In genomic region chr4:153375303-153375702, GRCh38 we compare ENCODE assay signal across 19 cellular contexts. TPM values are rescaled to one million over a fixed set of nuclear protein-coding genes. Genes with fewer than 3 reads are reported as not detected.
A peak's percentile ranks its signal among the peaks of the same experiment; 100 is the strongest.
DNase-seq lines count a peak whose midpoint lies in the region; ATAC-seq, FAIRE-seq and TF ChIP-seq lines count a peak whose summit lies in the region.
"Had no signal": no experiment of that assay in that cellular context is flagged by ENCODE, and none has a peak within 500 bp of the region (broad histone marks: within the 10 kb centered on the region; RNA-seq: fewer than 3 reads in every experiment).

No MANE protein-coding gene starts in this region.

- no peak overlapping the region for H2BK15ac ChIP-seq in mesenchymal stem cell (ENCODE audit: low read depth, poor library complexity, severe bottlenecking)

- H2BK120ac ChIP-seq in mesenchymal stem cell (ENCODE audit: low read depth, low read length): no peak overlapping the region

- H3K4me1 Mint-ChIP-seq in Caco-2 (ENCODE audit: low read depth, unreplicated experiment): no peaks in the 10 kb centered on the region
- H3K4me1 Mint-ChIP-seq in stimulated activated naive B cell treated with anti-CD40 and anti-IgM and Interleukin-4, amounts not matched to agents 10 μg/mL and 1 μg/mL and 100 μg/mL, for 72 hours: peaks cover 3 to 13% of the 10 kb centered on the region in 2 donors
- H3K4me1 Mint-ChIP-seq: H9 had no signal

- H3K9me2 ChIP-seq in Karpas-422 (replicated peaks; ENCODE audit: insufficient read depth, low read length): no peaks in the 10 kb centered on the region

- no peak overlapping the region for H3K14ac ChIP-seq in mesenchymal stem cell (ENCODE audit: low read length in 2 of 2)

- peak; percentile 60 for FAIRE-seq in K562 (lab: Jason Lieb, UNC)
- FAIRE-seq: GM12878, GM19239, H1 had no signal

- no peak overlapping the region for H3K4ac ChIP-seq in mesenchymal stem cell (ENCODE audit: low read depth in 1 of 2, low read length in 2 of 2)

- intact Hi-C loops in Caco-2 (cut with micrococcal nuclease; ENCODE audit: unreplicated experiment) (no loop called here), K562 (cut with micrococcal nuclease) (no loop called here)

- 0 out of 2 replicates have a peak, but pooled peaks cover 2% of the 10 kb centered on the region for H3K9me3 ChIP-seq in Caco-2
- peaks cover 7% of the 10 kb centered on the region for H3K9me3 ChIP-seq in Karpas-422 (ENCODE audit: low read length)
- H3K9me3 ChIP-seq in K562 (replicated peaks; ENCODE audit: control insufficient read depth, insufficient read depth, low read depth, low read length): no peaks in the 10 kb centered on the region
- H3K9me3 ChIP-seq in mesenchymal stem cell (ENCODE audit: control insufficient read depth, low read length): peaks cover 8% of the 10 kb centered on the region
- H3K9me3 ChIP-seq: BE2C had no signal

- H3K23ac ChIP-seq in mesenchymal stem cell (ENCODE audit: low read length in 2 of 2): no peak overlapping the region

- H3K9ac ChIP-seq in Karpas-422 (ENCODE audit: low read length): no peak overlapping the region
- no peak overlapping the region for H3K9ac ChIP-seq in K562 (ENCODE audit: insufficient read depth in 1 of 2, low read depth in 2 of 2, low read length in 2 of 2)
- H3K9ac ChIP-seq in mesenchymal stem cell (ENCODE audit: low read length): no peak overlapping the region

- ATAC-seq in K562: no peak
- no peak for ATAC-seq in HG03196 (IDR thresholded peaks at IDR 0.05; ENCODE audit: unreplicated experiment)
- no peak for ATAC-seq in stimulated activated naive B cell treated with anti-CD40 and anti-IgM and Interleukin-4, amounts not matched to agents 10 μg/mL and 1 μg/mL and 100 μg/mL, for 72 hours (replicated peaks)
- ATAC-seq: GM12878 had no signal

- H3K27me3 ChIP-seq in Caco-2 (replicated peaks; ENCODE audit: control insufficient read depth, insufficient read depth, low read length) (no peaks in the 10 kb centered on the region), Karpas-422 (ENCODE audit: low read length) (no peaks in the 10 kb centered on the region), K562 (ENCODE audit: control insufficient read depth in 2 of 2, insufficient read depth in 2 of 2, low read length in 2 of 2) (no peaks in the 10 kb centered on the region), mesenchymal stem cell (ENCODE audit: control insufficient read depth in 1 of 2, insufficient read depth in 1 of 2, low read length in 2 of 2) (no peaks in the 10 kb centered on the region)
- H3K27me3 ChIP-seq: BE2C had no signal

- no peak overlapping the region for H2AK5ac ChIP-seq in mesenchymal stem cell (ENCODE audit: low read length, severe bottlenecking)

- H3K4me2 ChIP-seq in Karpas-422 (ENCODE audit: low read depth, low read length, poor library complexity, severe bottlenecking) (no peak overlapping the region), K562 (ENCODE audit: insufficient read depth, low read length) (no peak overlapping the region), mesenchymal stem cell (ENCODE audit: low read length, poor library complexity, severe bottlenecking) (no peak overlapping the region)

- POLR2A ChIA-PET in Caco-2 (lab: Charles Lee) (no interaction called here), K562 (lab: Yijun Ruan, JAX) (interaction anchor here (0.5 to 1.1 kb wide), 3 partner anchors 10 to 1425 kb away, joined by 3 to 6 read pairs (median 3); no protein-coding TSS in a partner anchor)

- no peak overlapping the region for H3K18ac ChIP-seq in mesenchymal stem cell (ENCODE audit: low read depth in 1 of 2, low read length in 2 of 2)

- peak overlapping the region; percentile 15; the same call in 1 of the 2 replicates for H3K27ac ChIP-seq in Karpas-422 (ENCODE audit: low read length)
- no peak overlapping the region for H3K27ac ChIP-seq in K562 (ENCODE audit: extremely low read depth, low read depth, low read length)
- H3K27ac ChIP-seq in mesenchymal stem cell (ENCODE audit: low read length, poor library complexity, severe bottlenecking): no peak overlapping the region
- H3K27ac ChIP-seq: C4-2B had no signal

- H2BK5ac ChIP-seq in mesenchymal stem cell (ENCODE audit: low read depth, low read length, poor library complexity, severe bottlenecking): no peak overlapping the region

- H3K4me3 ChIP-seq in Caco-2 (ENCODE audit: low read depth, low read length) (no peak overlapping the region), Karpas-422 (ENCODE audit: low read length) (no peak overlapping the region), K562 (no peak overlapping the region), mesenchymal stem cell (ENCODE audit: insufficient read depth in 1 of 2, low read depth in 1 of 2, low read length in 2 of 2) (no peak overlapping the region)
- H3K4me3 ChIP-seq: GM12878 had no signal

- CTCF ChIA-PET in Caco-2 (lab: Charles Lee) (no interaction called here), K562 (lab: Yijun Ruan, JAX; ENCODE audit: low intra/inter-chr PET ratio) (no interaction called here)

- H2AFZ ChIP-seq in Karpas-422 (ENCODE audit: low read length): no peak overlapping the region
- no peak overlapping the region for H2AFZ ChIP-seq in K562 (ENCODE audit: low read depth, low read length)
- no peak overlapping the region for H2AFZ ChIP-seq in mesenchymal stem cell (ENCODE audit: low read depth, low read length)

- H3K9me1 ChIP-seq in K562 (ENCODE audit: control insufficient read depth, insufficient read depth, low read length): no peaks in the 10 kb centered on the region

- H3K79me2 ChIP-seq in Karpas-422 (ENCODE audit: low read length) (peaks cover 27% of the 10 kb centered on the region), K562 (ENCODE audit: control insufficient read depth, insufficient read depth, low read length) (no peaks in the 10 kb centered on the region)

- no peak for TF ChIP-seq POLR2A in K562 (conservative IDR thresholded peaks at IDR 0.05)

- peaks cover 17% of the 10 kb centered on the region for H3K36me3 Mint-ChIP-seq in Caco-2 (ENCODE audit: insufficient read depth, unreplicated experiment)
- peaks cover 5 to 14% of the 10 kb centered on the region in 2 donors for H3K36me3 Mint-ChIP-seq in stimulated activated naive B cell treated with anti-CD40 and anti-IgM and Interleukin-4, amounts not matched to agents 10 μg/mL and 1 μg/mL and 100 μg/mL, for 72 hours

- in situ Hi-C loops in K562 (cut with MboI): no loop called here

- H3K27ac Mint-ChIP-seq in Caco-2 (ENCODE audit: unreplicated experiment): no peak overlapping the region
- H3K27ac Mint-ChIP-seq in stimulated activated naive B cell treated with anti-CD40 and anti-IgM and Interleukin-4, amounts not matched to agents 10 μg/mL and 1 μg/mL and 100 μg/mL, for 72 hours: no peak overlapping the region
- H3K27ac Mint-ChIP-seq: CD4-positive, alpha-beta T cell; H9 had no signal

- 85% methylated on average over 1 of the region's 1 CpG for WGBS in K562 (ENCODE audit: insufficient coverage, low coverage, missing lambda C conversion rate)
- WGBS in mesenchymal stem cell: 91% methylated on average over 1 of the region's 1 CpG

- TF ChIP-seq CTCF in Caco-2 (IDR thresholded peaks at IDR 0.05; ENCODE audit: insufficient read depth in 1 of 2, low read depth in 1 of 2, low read length in 1 of 2, severe bottlenecking in 1 of 2, unreplicated experiment in 1 of 2) (no peak), K562 (IDR thresholded peaks at IDR 0.05 in 2 of 3, conservative IDR thresholded peaks at IDR 0.05 in 1 of 3; ENCODE audit: insufficient read depth in 2 of 3, low read depth in 1 of 3, low read length in 3 of 3) (no peak)

- H2BK12ac ChIP-seq in mesenchymal stem cell (ENCODE audit: low read length in 2 of 2): no peak overlapping the region

- DNase-seq in Caco-2 (no peak), Karpas-422 (no peak), K562 (ENCODE audit: extremely low read depth in 1 of 4, low spot score in 3 of 4) (no peak), mesenchymal stem cell (peak; percentile 37)
- no peak for DNase-seq in activated CD4-positive, alpha-beta T cell treated with anti-CD3 and anti-CD28 coated beads, Interleukin-2, amount 50 U/mL, for 48 hours
- no peak for DNase-seq in stimulated activated CD4-positive, alpha-beta T cell treated with anti-CD3 and anti-CD28 coated beads, Interleukin-12 subunit alpha, Interleukin-12 subunit beta, amount 100 ng/mL, for 4 hours
- no peak for DNase-seq in stimulated activated naive B cell treated with anti-CD40 and anti-IgM and Interleukin-4, amounts not matched to agents 10 μg/mL and 1 μg/mL and 100 μg/mL, for 72 hours
- DNase-seq: 8988T; BE2C; CD4-positive, alpha-beta T cell; DMS79 treated with DMSO at 0.1 percent for 48 hours; EL; H9; KBM-7 had no signal

- no peak for TF ChIP-seq RAD21 in K562 (CRISPR knock-in tag; conservative IDR thresholded peaks at IDR 0.05 in 1 of 2, IDR thresholded peaks at IDR 0.05 in 1 of 2)

- no peak for TF ChIP-seq EP300 in K562 (IDR thresholded peaks at IDR 0.05; ENCODE audit: low read length)

- H3K27me3 Mint-ChIP-seq in Caco-2 (ENCODE audit: insufficient read depth, unreplicated experiment): no peaks in the 10 kb centered on the region
- H3K27me3 Mint-ChIP-seq in stimulated activated naive B cell treated with anti-CD40 and anti-IgM and Interleukin-4, amounts not matched to agents 10 μg/mL and 1 μg/mL and 100 μg/mL, for 72 hours: no peaks in the 10 kb centered on the region
- H3K27me3 Mint-ChIP-seq: CD4-positive, alpha-beta T cell had no signal

- H3K4me1 ChIP-seq in Caco-2: peaks cover 10% of the 10 kb centered on the region; the same call in 1 of the 2 replicates
- peaks cover 13% of the 10 kb centered on the region for H3K4me1 ChIP-seq in Karpas-422 (ENCODE audit: low read length)
- no peaks in the 10 kb centered on the region for H3K4me1 ChIP-seq in K562 (replicated peaks in 1 of 2; ENCODE audit: control insufficient read depth in 2 of 2, insufficient read depth in 2 of 2, low read length in 2 of 2)
- H3K4me1 ChIP-seq in mesenchymal stem cell (ENCODE audit: control insufficient read depth, insufficient read depth, low read depth, low read length): no peaks in the 10 kb centered on the region
- H3K4me1 ChIP-seq: BE2C had no signal

- H3K36me3 ChIP-seq in Caco-2 (ENCODE audit: control insufficient read depth, insufficient read depth, low read length) (no peaks in the 10 kb centered on the region), Karpas-422 (ENCODE audit: insufficient read depth, low read length) (peaks cover 34% of the 10 kb centered on the region), K562 (ENCODE audit: control insufficient read depth, insufficient read depth, low read length) (peaks cover 25% of the 10 kb centered on the region; the same call in 2 of the 3 replicates), mesenchymal stem cell (ENCODE audit: control insufficient read depth in 1 of 2, insufficient read depth in 2 of 2, low read depth in 1 of 2, low read length in 2 of 2) (no peaks in the 10 kb centered on the region)

- no peak overlapping the region for H4K8ac ChIP-seq in mesenchymal stem cell (ENCODE audit: low read length)

- H4K91ac ChIP-seq in mesenchymal stem cell (ENCODE audit: low read length): no peak overlapping the region

- BruUV-seq in Caco-2 (replicated peaks; lab: Mats Ljungman, UMichigan): TSS peak; percentile 9
- no TSS peak for BruUV-seq in K562 (replicated peaks; lab: Mats Ljungman, UMichigan)

- H4K20me1 ChIP-seq in Karpas-422 (ENCODE audit: insufficient read depth, low read depth, low read length) (no peaks in the 10 kb centered on the region), K562 (replicated peaks; ENCODE audit: control insufficient read depth, insufficient read depth, low read length) (no peaks in the 10 kb centered on the region)

- peaks cover 16% of the 10 kb centered on the region for H3K9me3 Mint-ChIP-seq in Caco-2 (ENCODE audit: unreplicated experiment)
- peaks cover 0 to 7% of the 10 kb centered on the region in 2 donors for H3K9me3 Mint-ChIP-seq in stimulated activated naive B cell treated with anti-CD40 and anti-IgM and Interleukin-4, amounts not matched to agents 10 μg/mL and 1 μg/mL and 100 μg/mL, for 72 hours

- H3K79me1 ChIP-seq in mesenchymal stem cell (replicated peaks; ENCODE audit: low read length, poor library complexity, severe bottlenecking): no peaks in the 10 kb centered on the region

- H3K4me3 Mint-ChIP-seq in Caco-2 (ENCODE audit: unreplicated experiment): no peak overlapping the region
- H3K4me3 Mint-ChIP-seq in stimulated activated naive B cell treated with anti-CD40 and anti-IgM and Interleukin-4, amounts not matched to agents 10 μg/mL and 1 μg/mL and 100 μg/mL, for 72 hours: no peak overlapping the region
- H3K4me3 Mint-ChIP-seq: CD4-positive, alpha-beta T cell; H9 had no signal

RNA-seq across cellular contexts. Expression of gene MND1, which starts 30.8 kb away (rescaled TPM):
- total RNA-seq in Caco-2 (2022) (19.8 and 21.8 TPM in 2 replicates), K562 (2014; rRNA removed) (43.9 and 46.4 TPM in 2 replicates), K562 (2014; rRNA removed; fragmentation: Illumina TruSeq; extraction: Trizol) (65.0 and 74.6 TPM in 2 replicates), K562 (2015; rRNA removed; fragmentation: Illumina TruSeq; extraction: Trizol) (52.4 and 55.4 TPM in 2 replicates), K562 (2021) (38.9 and 39.0 TPM in 2 replicates)
- total RNA-seq in Karpas-422 (2014; rRNA removed; shearing (Covaris generic); ENCODE audit: low replicate concordance): 46.9 and 47.1 TPM in 2 replicates
- 9.7 and 28.6 TPM in 2 replicates for total RNA-seq in K562 (2011; cell fraction: chromatin; rRNA removed; ENCODE audit: low replicate concordance)
- total RNA-seq in K562 (2011; cell fraction: nucleolus; rRNA removed): 3.0 and 4.3 TPM in 2 replicates
- total RNA-seq in K562 (2011; cell fraction: nucleoplasm; rRNA removed): 10.0 and 12.1 TPM in 2 replicates
- polyA plus RNA-seq in K562 (2011; rRNA removed) (25.9 and 35.3 TPM in 2 replicates), K562 (2014; fragmentation: Illumina TruSeq; extraction: Trizol) (78.2 and 94.1 TPM in 2 replicates), K562 (2014; fragmentation: Nextera tagmentation; extraction: Ambion mirVana) (10 to 100 TPM; 59.9 to 74.8 TPM), K562 (2014; rRNA removed) (54.5 and 74.2 TPM in 2 replicates)
- 1.6 and 7.7 TPM in 2 replicates for polyA plus RNA-seq in K562 (2011; cell fraction: cytosol; rRNA removed)
- 4.1 and 7.2 TPM in 2 replicates for polyA plus RNA-seq in K562 (2011; cell fraction: nucleus; rRNA removed)
- polyA plus RNA-seq in K562 (2012): 39.1 and 55.6 TPM in 2 replicates
- 34.8 and 51.6 TPM in 2 replicates for polyA minus RNA-seq in K562 (2011; rRNA and poly(A)+ RNA removed)
- 12.6 and 14.8 TPM in 2 replicates for polyA minus RNA-seq in K562 (2011; cell fraction: cytosol; rRNA and poly(A)+ RNA removed)
- 6.2 and 19.0 TPM in 2 replicates for polyA minus RNA-seq in K562 (2011; cell fraction: nucleus; rRNA and poly(A)+ RNA removed)
- polyA plus RNA-seq in mesenchymal stem cell (2013, experiment 1 of 2): 1.9 TPM
- 2.6 TPM for polyA plus RNA-seq in mesenchymal stem cell (2013, experiment 2 of 2)
